ENCODE assay signal across 16 cellular contexts in genomic region chr15:40256642-40257235, GRCh38. TPM values are rescaled to one million over a fixed set of nuclear protein-coding genes. Genes with fewer than 3 reads are reported as not detected.
DNase-seq lines count a peak whose midpoint lies in the region; ATAC-seq and TF ChIP-seq lines count a peak whose summit lies in the region.
"Had no signal": no experiment of that assay in that cellular context is flagged by ENCODE, and none has a peak within 500 bp of the region (broad histone marks: within the 10 kb centered on the region; RNA-seq: fewer than 3 reads in every experiment).

No MANE protein-coding gene starts in this region.

- ATAC-seq in Right ventricle myocardium inferior (no peak), heart left ventricle (no peak), GM18505 (IDR thresholded peaks at IDR 0.05; ENCODE audit: unreplicated experiment) (no peak)
- ATAC-seq in activated CD8-positive, alpha-beta T cell treated with anti-CD3 and anti-CD28 coated beads for 36 hours = peak; percentile 72
- ATAC-seq: heart right ventricle had no signal

- no peaks in the 10 kb centered on the region for H3K36me3 ChIP-seq in heart left ventricle
- H3K36me3 ChIP-seq: heart right ventricle had no signal

- TF ChIP-seq POLR2A in heart left ventricle (IDR thresholded peaks at IDR 0.05) (no peak), GM18505 (IDR thresholded peaks at IDR 0.05; ENCODE audit: borderline replicate concordance, extremely low read depth, insufficient read depth, insufficient read length) (no peak)

- H3K9me3 Mint-ChIP-seq in activated CD8-positive, alpha-beta T cell treated with anti-CD3 and anti-CD28 coated beads for 36 hours = no peaks in the 10 kb centered on the region

- H3K27ac Mint-ChIP-seq in activated CD8-positive, alpha-beta T cell treated with anti-CD3 and anti-CD28 coated beads for 36 hours = no peak overlapping the region

- H3K4me3 ChIP-seq in heart left ventricle = no peak overlapping the region
- H3K4me3 ChIP-seq: heart right ventricle had no signal

- 86 to 89% (median 88%) methylated on average over 16 to 17 of the region's 17 CpGs for WGBS in heart left ventricle, 4 donors

- peaks cover 3% of the 10 kb centered on the region for H3K4me1 Mint-ChIP-seq in activated CD8-positive, alpha-beta T cell treated with anti-CD3 and anti-CD28 coated beads for 36 hours (ENCODE audit: low read depth)

- intact Hi-C loops in Right ventricle myocardium inferior (cut with DNase I) = no loop called here
- intact Hi-C loops in heart left ventricle (cut with DNase I) = no loop called here
- intact Hi-C loops in activated CD8-positive, alpha-beta T cell treated with anti-CD3 and anti-CD28 coated beads for 36 hours (cut with micrococcal nuclease) = no loop called here

- no peaks in the 10 kb centered on the region for H3K36me3 Mint-ChIP-seq in activated CD8-positive, alpha-beta T cell treated with anti-CD3 and anti-CD28 coated beads for 36 hours (ENCODE audit: low read depth)

- no peak overlapping the region for H3K4me3 Mint-ChIP-seq in activated CD8-positive, alpha-beta T cell treated with anti-CD3 and anti-CD28 coated beads for 36 hours

- TF ChIP-seq CTCF in heart left ventricle (IDR thresholded peaks at IDR 0.05) = no peak
- no peak for TF ChIP-seq CTCF in activated CD8-positive, alpha-beta T cell treated with anti-CD3 and anti-CD28 coated beads for 36 hours (IDR thresholded peaks at IDR 0.05)

- POLR2A ChIA-PET in activated CD8-positive, alpha-beta T cell treated with anti-CD3 and anti-CD28 coated beads for 36 hours (lab: Charles Lee) = no interaction called here

- DNase-seq in Right ventricle myocardium inferior (ENCODE audit: missing footprints) (peak; percentile 47), heart left ventricle (no peak), iris pigment epithelial cell (ENCODE audit: low read depth) (peak; percentile 65), D341Med (ENCODE audit: low spot score) (no peak), NCI-H345 (lab: John Stamatoyannopoulos, UW) (no peak)
- peak; percentile 21 for DNase-seq in activated CD8-positive, alpha-beta T cell treated with anti-CD3 and anti-CD28 coated beads for 36 hours
- DNase-seq in stimulated activated CD4-positive, alpha-beta T cell treated with anti-CD3 and anti-CD28 coated beads, Interleukin-4, amount 100 ng/mL, for 4 hours = no peak
- DNase-seq: activated T-cell treated with anti-CD3 and anti-CD28 coated beads, Interleukin-2, amount 50 U/mL, for 1 hour; DMS79; heart right ventricle; NCI-H146; NCI-H69; stimulated activated CD4-positive, alpha-beta T cell treated with anti-CD3 and anti-CD28 coated beads, Interleukin-12 subunit alpha, Interleukin-12 subunit beta, amount 100 ng/mL, for 4 hours had no signal

- no peaks in the 10 kb centered on the region for H3K9me3 ChIP-seq in heart left ventricle
- H3K9me3 ChIP-seq: heart right ventricle had no signal

- H3K27me3 Mint-ChIP-seq in activated CD8-positive, alpha-beta T cell treated with anti-CD3 and anti-CD28 coated beads for 36 hours = peaks cover 27% of the 10 kb centered on the region

- H3K4me1 ChIP-seq in heart left ventricle = peaks cover 0 to 21% (median 16%) of the 10 kb centered on the region in 12 donors

- no peak overlapping the region for H3K27ac ChIP-seq in heart left ventricle
- H3K27ac ChIP-seq: heart right ventricle had no signal

- CTCF ChIA-PET in activated CD8-positive, alpha-beta T cell treated with anti-CD3 and anti-CD28 coated beads for 36 hours (lab: Charles Lee) = interaction anchor here (1.9 to 10.6 kb wide), 2 partner anchors 17 to 53 kb away, joined by 5 to 88 read pairs; no protein-coding TSS in a partner anchor

- peaks cover 0 to 33% (median 3%) of the 10 kb centered on the region in 9 donors for H3K27me3 ChIP-seq in heart left ventricle

RNA-seq across cellular contexts. Expression of gene PAK6, which starts 17.9 kb away (rescaled TPM):
- total RNA-seq in Right ventricle myocardium inferior = 10.1 TPM
- 10 to 100 TPM in 2 of 9 donors, 1 to 10 TPM in 7; 5.0 to 17.4 (median 8.0) TPM for total RNA-seq in heart left ventricle
- polyA plus RNA-seq in heart left ventricle = 1 to 10 TPM in 1 of 2 donors, under 1 TPM in 1; 0.93 to 3.8 TPM
- under 1 TPM; 0.67 to 0.83 TPM for total RNA-seq in activated CD8-positive, alpha-beta T cell treated with anti-CD3 and anti-CD28 coated beads for 36 hours
- total RNA-seq: endothelial cell of umbilical vein had no signal
- polyA plus RNA-seq: endothelial cell of umbilical vein had no signal

RNA-seq across cellular contexts. Expression of gene ANKRD63, which starts 26.1 kb away (rescaled TPM):
- 0.92 TPM for total RNA-seq in Right ventricle myocardium inferior
- under 1 TPM in 5 of 9 donors, not detected in 4; 0.27 to 0.57 (median 0.45) TPM for total RNA-seq in heart left ventricle
- polyA plus RNA-seq in heart left ventricle = not detected
- total RNA-seq in activated CD8-positive, alpha-beta T cell treated with anti-CD3 and anti-CD28 coated beads for 36 hours = not detected
- total RNA-seq: endothelial cell of umbilical vein, lower leg skin had no signal
- polyA plus RNA-seq: endothelial cell of umbilical vein, heart right ventricle had no signal

RNA-seq across cellular contexts. Expression of gene PLCB2, which starts 51.0 kb away (rescaled TPM):
- total RNA-seq in Right ventricle myocardium inferior (8.2 TPM), heart left ventricle (10 to 100 TPM in 2 of 9 donors, 1 to 10 TPM in 7; 1.6 to 46.2 (median 4.8) TPM)
- polyA plus RNA-seq in heart left ventricle = 1 to 10 TPM; 3.5 to 7.7 TPM
- 10 to 100 TPM; 44.6 to 58.8 TPM for total RNA-seq in activated CD8-positive, alpha-beta T cell treated with anti-CD3 and anti-CD28 coated beads for 36 hours

Comparison
In these comparisons a context has a peak if more than half of its experiments do, and no peak if none do; other contexts are left out.
1. DNase-seq: peak in Right ventricle myocardium inferior (single experiment), activated CD8-positive, alpha-beta T cell treated with anti-CD3 and anti-CD28 coated beads for 36 hours (single experiment) and iris pigment epithelial cell (single experiment); none in heart left ventricle (0 of 5), D341Med (single experiment), NCI-H345 (single experiment) and stimulated activated CD4-positive, alpha-beta T cell treated with anti-CD3 and anti-CD28 coated beads, Interleukin-4, amount 100 ng/mL, for 4 hours (0 of 2).